In the genomic region with DNA sequence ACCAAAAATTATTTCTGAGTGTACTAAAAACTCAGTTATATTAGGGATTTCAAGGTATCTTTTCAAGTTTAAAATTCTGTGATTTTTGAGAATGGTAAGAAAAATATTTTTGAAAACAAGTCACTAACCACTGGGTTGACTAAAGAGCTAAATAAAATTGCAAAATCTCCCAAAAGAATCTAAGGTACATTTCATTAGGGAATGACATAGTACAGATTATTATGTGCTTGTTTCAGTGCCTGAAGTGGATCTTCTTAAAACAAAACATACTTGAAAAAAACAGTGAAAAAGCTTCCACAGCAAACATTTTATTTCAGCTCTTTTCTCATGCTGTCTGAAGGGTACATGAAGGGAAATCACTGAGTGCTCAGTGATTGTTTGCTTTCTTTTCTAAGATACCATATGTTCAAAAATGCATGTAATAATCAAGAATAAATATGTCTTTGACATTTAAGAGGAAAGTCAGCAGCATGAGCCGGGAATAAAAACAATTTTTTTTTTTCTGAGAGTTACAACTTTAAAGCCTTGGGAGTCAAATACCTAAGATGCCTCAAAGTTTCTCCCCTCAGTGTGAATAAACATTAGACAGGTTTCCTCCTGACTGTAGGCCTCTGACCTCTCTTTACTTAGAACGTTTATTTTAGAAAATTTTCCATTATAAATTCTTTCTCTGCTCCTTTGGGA, we compare ENCODE assay signal across 11 cellular contexts.
DNase-seq lines count a peak whose midpoint lies in the region; FAIRE-seq and TF ChIP-seq lines count a peak whose summit lies in the region.
"Had no signal": no experiment of that assay in that cellular context is flagged by ENCODE, and none has a peak within 500 bp of the region (broad histone marks: within the 10 kb centered on the region; RNA-seq: fewer than 3 reads in every experiment).

No MANE protein-coding gene starts in this region.

- FAIRE-seq in D721Med (lab: Jason Lieb, UNC) = peak; percentile 74
- FAIRE-seq: GM12878 had no signal

- TF ChIP-seq CTCF in D721Med (IDR thresholded peaks at IDR 0.05; ENCODE audit: insufficient read depth, missing control alignments) (no peak), GM20000 (IDR thresholded peaks at IDR 0.05; ENCODE audit: extremely low read depth, missing control alignments) (no peak)

- no peak for DNase-seq in D721Med (ENCODE audit: insufficient read length, low spot score)
- peak; percentile 68 for DNase-seq in amniotic epithelial cell (ENCODE audit: low read depth)
- DNase-seq in inferior parietal cortex (ENCODE audit: extremely low spot score) = peak; percentile 6
- DNase-seq in renal cortical epithelial cell (ENCODE audit: low read depth) = peak; percentile 82
- no peak for DNase-seq in putamen (ENCODE audit: low spot score)
- no peak for DNase-seq in NCI-H2029 treated with DMSO at 0.1 percent for 48 hours (lab: John Stamatoyannopoulos, UW)
- no peak for DNase-seq in GM20000 (ENCODE audit: low spot score)
- no peak for DNase-seq in islet precursor cell
- DNase-seq: activated T-cell treated with anti-CD3 and anti-CD28 coated beads, Interleukin-2, amount 50 U/mL, for 1 hour; immature natural killer cell had no signal

Comparison
In these comparisons a context has a peak if more than half of its experiments do, and no peak if none do; other contexts are left out.
1. DNase-seq: peak in amniotic epithelial cell (single experiment), inferior parietal cortex (single experiment) and renal cortical epithelial cell (single experiment); none in D721Med (single experiment), putamen (single experiment), NCI-H2029 treated with DMSO at 0.1 percent for 48 hours (single experiment), GM20000 (single experiment) and islet precursor cell (single experiment).